ENCODE assay signal across 1 cellular context in the genomic region with DNA sequence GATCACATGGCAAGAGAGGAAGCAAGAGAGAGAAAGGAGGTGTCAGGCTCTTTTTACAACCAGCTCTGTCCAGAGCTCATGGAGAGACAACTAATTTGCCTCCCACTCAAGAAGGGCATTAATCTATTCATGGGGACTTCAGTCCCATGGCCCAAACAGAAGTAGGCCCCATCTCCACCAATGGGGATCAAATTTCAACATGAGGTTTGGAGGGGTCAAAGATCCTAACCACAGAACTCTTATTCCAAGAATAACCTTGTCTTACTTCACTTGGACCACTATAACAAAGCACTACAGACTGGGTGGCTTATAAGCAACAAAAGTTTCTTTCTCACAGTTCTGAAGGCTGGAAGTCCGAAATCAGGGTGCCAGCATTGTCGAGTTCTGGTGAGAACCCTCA.
TF ChIP-seq lines count a peak whose summit lies in the region.

No MANE protein-coding gene starts in this region.

TF ChIP-seq in HepG2, 621 proteins besides CTCF, POLR2A, EP300 and RAD21:
- TF ChIP-seq ZNF431 (CRISPR knock-in tag; IDR thresholded peaks at IDR 0.05; ENCODE audit: borderline replicate concordance, low read depth), result no peak
- TF ChIP-seq ZNF232 (CRISPR knock-in tag; IDR thresholded peaks at IDR 0.05; ENCODE audit: borderline replicate concordance), result no peak
- TF ChIP-seq ZMYM4 (CRISPR knock-in tag; IDR thresholded peaks at IDR 0.05), result peak; percentile 67
- peak; percentile 87; the same call in 1 of the 2 replicates for TF ChIP-seq SIX4 (CRISPR knock-in tag; IDR thresholded peaks at IDR 0.05)
- 0 out of 2 replicates have a peak, but pooled peaks have one; percentile 16 for TF ChIP-seq ISL2 (CRISPR knock-in tag; IDR thresholded peaks at IDR 0.05)
- TF ChIP-seq HNF4A (CRISPR knock-in tag; IDR thresholded peaks at IDR 0.05), result peak; percentile 57
- peak; percentile 48; the same call in 1 of the 2 replicates for TF ChIP-seq POGZ (CRISPR knock-in tag; IDR thresholded peaks at IDR 0.05)
- TF ChIP-seq, protein P1, sequence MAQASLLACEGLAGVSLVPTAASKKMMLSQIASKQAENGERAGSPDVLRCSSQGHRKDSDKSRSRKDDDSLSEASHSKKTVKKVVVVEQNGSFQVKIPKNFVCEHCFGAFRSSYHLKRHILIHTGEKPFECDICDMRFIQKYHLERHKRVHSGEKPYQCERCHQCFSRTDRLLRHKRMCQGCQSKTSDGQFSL (CRISPR knock-in tag; IDR thresholded peaks at IDR 0.05), result no peak
- TF ChIP-seq SIX1 (CRISPR knock-in tag; IDR thresholded peaks at IDR 0.05; ENCODE audit: borderline replicate concordance), result peak; percentile 88; the same call in 1 of the 2 replicates
